In genomic region chr13:96229356-96229755, GRCh38 we compare ENCODE assay signal across 8 cellular contexts.
DNase-seq lines count a peak whose midpoint lies in the region; ATAC-seq and TF ChIP-seq lines count a peak whose summit lies in the region.

No MANE protein-coding gene starts in this region.

- H3K27ac ChIP-seq in testis = no peak overlapping the region
- no peak overlapping the region for H3K27ac ChIP-seq in ascending aorta

- H3K9me3 ChIP-seq in testis = no peaks in the 10 kb centered on the region
- H3K9me3 ChIP-seq in ascending aorta = no peaks in the 10 kb centered on the region

- no peak for TF ChIP-seq POLR2A in testis (IDR thresholded peaks at IDR 0.05)

- DNase-seq in AML-193 (lab: John Stamatoyannopoulos, UW) = peak; percentile 24 to 30
- peak; percentile 1 for DNase-seq in LHCN-M2 (ENCODE audit: low read depth)
- DNase-seq in dermis blood vessel endothelial cell = peak; percentile 41
- peak; percentile 16 for DNase-seq in testis
- DNase-seq in ascending aorta (ENCODE audit: low spot score in 2 of 2) = no peak
- DNase-seq in cardiac septum (ENCODE audit: low spot score) = no peak
- DNase-seq in stimulated activated CD4-positive, alpha-beta T cell treated with anti-CD3 and anti-CD28 coated beads, Interleukin-1b, Interleukin-23, amount 100 ng/mL, for 48 hours = no peak

- H3K36me3 ChIP-seq in testis (ENCODE audit: low read depth, missing control alignments) = no peaks in the 10 kb centered on the region
- no peaks in the 10 kb centered on the region for H3K36me3 ChIP-seq in ascending aorta

- H3K4me1 ChIP-seq in testis = no peaks in the 10 kb centered on the region
- no peaks in the 10 kb centered on the region for H3K4me1 ChIP-seq in ascending aorta

- intact Hi-C loops in testis (cut with DNase I; ENCODE audit: low total_unique reads) = no loop called here
- intact Hi-C loops in ascending aorta (cut with DNase I) = no loop called here
- intact Hi-C loops in cardiac septum (cut with DNase I) = no loop called here

- H3K27me3 ChIP-seq in testis (no peaks in the 10 kb centered on the region), ascending aorta (no peaks in the 10 kb centered on the region)

- no peak overlapping the region for H3K4me3 ChIP-seq in testis
- H3K4me3 ChIP-seq in ascending aorta = no peak overlapping the region

- ATAC-seq in GM19463 (IDR thresholded peaks at IDR 0.05; ENCODE audit: unreplicated experiment) = peak; percentile 69

- 34 to 60% methylated on average over 2 of the region's 2 CpGs for WGBS in testis, 2 donors

- peak in 1 of 3 experiments; percentile 37 for TF ChIP-seq CTCF in testis (IDR thresholded peaks at IDR 0.05)
- TF ChIP-seq CTCF in ascending aorta (IDR thresholded peaks at IDR 0.05) = no peak

Comparison
In these comparisons a context has a peak if more than half of its experiments do, and no peak if none do; other contexts are left out.
1. DNase-seq: peak in AML-193 (2 of 2), LHCN-M2 (single experiment), dermis blood vessel endothelial cell (single experiment) and testis (single experiment); none in ascending aorta (0 of 2), cardiac septum (single experiment) and stimulated activated CD4-positive, alpha-beta T cell treated with anti-CD3 and anti-CD28 coated beads, Interleukin-1b, Interleukin-23, amount 100 ng/mL, for 48 hours (single experiment).